8 cellular contexts compared by ENCODE assay signal in the genomic region with DNA sequence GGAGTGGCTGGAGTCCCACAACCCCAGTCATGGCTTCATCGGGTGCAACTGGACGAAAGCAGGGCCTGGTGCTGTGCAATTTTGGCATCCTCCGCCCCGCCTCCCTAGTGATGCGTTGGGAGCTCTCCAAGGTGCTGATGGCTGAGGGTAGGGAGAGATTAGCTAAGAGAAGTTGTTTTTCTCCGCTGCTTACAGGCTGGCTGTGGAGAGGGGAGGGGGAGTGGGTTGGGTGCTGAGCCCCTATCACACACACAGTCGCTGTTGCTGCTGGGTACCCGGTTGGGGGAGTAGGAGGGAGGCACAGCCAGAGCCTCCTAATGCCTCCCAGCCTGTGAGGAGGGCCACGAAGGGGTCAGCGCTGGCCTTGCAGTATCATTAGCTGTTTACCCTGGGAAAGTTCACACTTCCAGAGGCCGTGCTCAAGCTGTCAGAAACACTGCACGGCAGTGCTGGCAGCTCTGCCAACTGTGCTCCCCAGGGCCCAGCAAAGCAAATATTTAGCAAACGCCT.
A peak's percentile ranks its signal among the peaks of the same experiment; 100 is the strongest.
DNase-seq lines count a peak whose midpoint lies in the region; ATAC-seq and TF ChIP-seq lines count a peak whose summit lies in the region.

No MANE protein-coding gene starts in this region.

- no peak overlapping the region for H2BK12ac ChIP-seq in mesenchymal stem cell (ENCODE audit: low read length in 2 of 2)

- intact Hi-C loops in activated CD8-positive, alpha-beta T cell treated with anti-CD3 and anti-CD28 coated beads for 36 hours (cut with micrococcal nuclease), result no loop called here
- intact Hi-C loops in cardiac septum (cut with DNase I) (no loop called here), sigmoid colon (cut with DNase I) (no loop called here)

- no peaks in the 10 kb centered on the region for H3K79me1 ChIP-seq in mesenchymal stem cell (replicated peaks; ENCODE audit: low read length, poor library complexity, severe bottlenecking)

- H3K36me3 ChIP-seq in MM.1S (replicated peaks; ENCODE audit: insufficient read depth, low read length) (no peaks in the 10 kb centered on the region), sigmoid colon (no peaks in the 10 kb centered on the region), mesenchymal stem cell (ENCODE audit: control insufficient read depth in 1 of 2, insufficient read depth in 2 of 2, low read depth in 1 of 2, low read length in 2 of 2) (no peaks in the 10 kb centered on the region)

- H4K8ac ChIP-seq in mesenchymal stem cell (ENCODE audit: low read length), result no peak overlapping the region

- no peak overlapping the region for H2AFZ ChIP-seq in MM.1S (ENCODE audit: low read length)
- no peak overlapping the region for H2AFZ ChIP-seq in mesenchymal stem cell (ENCODE audit: low read depth, low read length)

- H3K4me1 ChIP-seq in MM.1S (ENCODE audit: low read length), result no peaks in the 10 kb centered on the region
- H3K4me1 ChIP-seq in sigmoid colon, result no peaks in the 10 kb centered on the region
- H3K4me1 ChIP-seq in mesenchymal stem cell (ENCODE audit: control insufficient read depth, insufficient read depth, low read depth, low read length), result no peaks in the 10 kb centered on the region

- no peak overlapping the region for H2AK5ac ChIP-seq in mesenchymal stem cell (ENCODE audit: low read length, severe bottlenecking)

- no peak for ATAC-seq in activated CD8-positive, alpha-beta T cell treated with anti-CD3 and anti-CD28 coated beads for 36 hours
- no peak for ATAC-seq in HG03280 (IDR thresholded peaks at IDR 0.05; ENCODE audit: unreplicated experiment)
- ATAC-seq in GM18873 (IDR thresholded peaks at IDR 0.05; ENCODE audit: low FRiP score, unreplicated experiment), result no peak

- H3K79me2 ChIP-seq in MM.1S (ENCODE audit: low read length), result no peaks in the 10 kb centered on the region

- H3K27ac ChIP-seq in MM.1S (ENCODE audit: low read length) (no peak overlapping the region), sigmoid colon (no peak overlapping the region), mesenchymal stem cell (ENCODE audit: low read length, poor library complexity, severe bottlenecking) (no peak overlapping the region)

- H4K91ac ChIP-seq in mesenchymal stem cell (ENCODE audit: low read length), result no peak overlapping the region

- no peaks in the 10 kb centered on the region for H3K9me2 ChIP-seq in MM.1S (replicated peaks; ENCODE audit: insufficient read depth, low read length)

- H3K27me3 Mint-ChIP-seq in activated CD8-positive, alpha-beta T cell treated with anti-CD3 and anti-CD28 coated beads for 36 hours, result peaks cover 4% of the 10 kb centered on the region

- H3K4me3 ChIP-seq in MM.1S (ENCODE audit: low read length), result no peak overlapping the region
- H3K4me3 ChIP-seq in sigmoid colon, result no peak overlapping the region
- no peak overlapping the region for H3K4me3 ChIP-seq in mesenchymal stem cell (ENCODE audit: insufficient read depth in 1 of 2, low read depth in 1 of 2, low read length in 2 of 2)

- WGBS in sigmoid colon, 2 donors, result 9 to 11% methylated on average over 13 of the region's 13 CpGs
- WGBS in mesenchymal stem cell, result 25% methylated on average over 13 of the region's 13 CpGs

- H4K20me1 ChIP-seq in MM.1S (ENCODE audit: insufficient read depth, low read length), result no peaks in the 10 kb centered on the region

- H2BK15ac ChIP-seq in mesenchymal stem cell (ENCODE audit: low read depth, poor library complexity, severe bottlenecking), result no peak overlapping the region

- H3K9me3 ChIP-seq in MM.1S (replicated peaks; ENCODE audit: insufficient read depth, low read length) (no peaks in the 10 kb centered on the region), sigmoid colon (no peaks in the 10 kb centered on the region), mesenchymal stem cell (ENCODE audit: control insufficient read depth, low read length) (no peaks in the 10 kb centered on the region)

- TF ChIP-seq CTCF in GM10266 (IDR thresholded peaks at IDR 0.05; ENCODE audit: control insufficient read depth, insufficient read depth, low read depth, missing control alignments) (no peak), MM.1S (IDR thresholded peaks at IDR 0.05; ENCODE audit: low read length) (no peak), sigmoid colon (IDR thresholded peaks at IDR 0.05) (no peak)
- TF ChIP-seq CTCF in activated CD8-positive, alpha-beta T cell treated with anti-CD3 and anti-CD28 coated beads for 36 hours (IDR thresholded peaks at IDR 0.05), result no peak

- H3K27ac Mint-ChIP-seq in activated CD8-positive, alpha-beta T cell treated with anti-CD3 and anti-CD28 coated beads for 36 hours, result no peak overlapping the region

- no peaks in the 10 kb centered on the region for H3K4me1 Mint-ChIP-seq in activated CD8-positive, alpha-beta T cell treated with anti-CD3 and anti-CD28 coated beads for 36 hours (ENCODE audit: low read depth)

- no peak for TF ChIP-seq EP300 in sigmoid colon (IDR thresholded peaks at IDR 0.05)

- no peak overlapping the region for H3K4me3 Mint-ChIP-seq in activated CD8-positive, alpha-beta T cell treated with anti-CD3 and anti-CD28 coated beads for 36 hours

- H3K9me3 Mint-ChIP-seq in activated CD8-positive, alpha-beta T cell treated with anti-CD3 and anti-CD28 coated beads for 36 hours, result no peaks in the 10 kb centered on the region

- H2BK5ac ChIP-seq in mesenchymal stem cell (ENCODE audit: low read depth, low read length, poor library complexity, severe bottlenecking), result no peak overlapping the region

- no peak overlapping the region for H3K14ac ChIP-seq in mesenchymal stem cell (ENCODE audit: low read length in 2 of 2)

- H3K9ac ChIP-seq in MM.1S (ENCODE audit: low read length) (no peak overlapping the region), mesenchymal stem cell (ENCODE audit: low read length) (no peak overlapping the region)

- no peak overlapping the region for H3K4ac ChIP-seq in mesenchymal stem cell (ENCODE audit: low read depth in 1 of 2, low read length in 2 of 2)

- H3K18ac ChIP-seq in mesenchymal stem cell (ENCODE audit: low read depth in 1 of 2, low read length in 2 of 2), result no peak overlapping the region

- H3K36me3 Mint-ChIP-seq in activated CD8-positive, alpha-beta T cell treated with anti-CD3 and anti-CD28 coated beads for 36 hours (ENCODE audit: low read depth), result no peaks in the 10 kb centered on the region

- peak; percentile 39 for DNase-seq in GM10266 (ENCODE audit: extremely low spot score)
- DNase-seq in MM.1S, result peak; percentile 45
- peak; percentile 59 for DNase-seq in activated CD8-positive, alpha-beta T cell treated with anti-CD3 and anti-CD28 coated beads for 36 hours
- DNase-seq in cardiac septum (ENCODE audit: low spot score), result peak; percentile 64
- peak; percentile 63 for DNase-seq in sigmoid colon
- no peak for DNase-seq in mesenchymal stem cell

- H3K4me2 ChIP-seq in MM.1S (ENCODE audit: low read depth, low read length) (no peak overlapping the region), mesenchymal stem cell (ENCODE audit: low read length, poor library complexity, severe bottlenecking) (no peak overlapping the region)

- H3K27me3 ChIP-seq in MM.1S (replicated peaks; ENCODE audit: insufficient read depth, low read length) (peaks cover 37% of the 10 kb centered on the region), sigmoid colon (peaks cover 0 to 16% (median 11%) of the 10 kb centered on the region in 3 donors), mesenchymal stem cell (ENCODE audit: control insufficient read depth in 1 of 2, insufficient read depth in 1 of 2, low read length in 2 of 2) (no peaks in the 10 kb centered on the region)

- no peak for TF ChIP-seq POLR2A in sigmoid colon (IDR thresholded peaks at IDR 0.05)

- H3F3A ChIP-seq in MM.1S (ENCODE audit: insufficient read depth, low read length), result no peaks in the 10 kb centered on the region

- H3K23ac ChIP-seq in mesenchymal stem cell (ENCODE audit: low read length in 2 of 2), result no peak overlapping the region

- H2BK120ac ChIP-seq in mesenchymal stem cell (ENCODE audit: low read depth, low read length), result no peak overlapping the region

- POLR2A ChIA-PET in activated CD8-positive, alpha-beta T cell treated with anti-CD3 and anti-CD28 coated beads for 36 hours (lab: Charles Lee), result no interaction called here

- CTCF ChIA-PET in activated CD8-positive, alpha-beta T cell treated with anti-CD3 and anti-CD28 coated beads for 36 hours (lab: Charles Lee), result no interaction called here
